Comparison of ENCODE assay signal across 23 cellular contexts in genomic region chr20:63156221-63156671, GRCh38. TPM values are rescaled to one million over a fixed set of nuclear protein-coding genes. Genes with fewer than 3 reads are reported as not detected.
DNase-seq lines count a peak whose midpoint lies in the region; ATAC-seq and TF ChIP-seq lines count a peak whose summit lies in the region.
"Had no signal": no experiment of that assay in that cellular context is flagged by ENCODE, and none has a peak within 500 bp of the region (broad histone marks: within the 10 kb centered on the region; RNA-seq: fewer than 3 reads in every experiment).

No MANE protein-coding gene starts in this region.

- no peak overlapping the region for H3K14ac ChIP-seq in neuronal stem cell (ENCODE audit: low read length)

- peak overlapping the region; percentile 55 for H3K4me3 ChIP-seq in BLaER1
- no peak overlapping the region for H3K4me3 ChIP-seq in PC-3 (ENCODE audit: low read length)
- H3K4me3 ChIP-seq in neuronal stem cell (ENCODE audit: low read length in 2 of 2) = no peak overlapping the region
- H3K4me3 ChIP-seq: A549, esophagus muscularis mucosa, hepatocyte, SK-N-MC, testis, uterus had no signal

- no peak overlapping the region for H3K23ac ChIP-seq in neuronal stem cell (ENCODE audit: low read depth, low read length, poor library complexity)

- H4K20me1 ChIP-seq in BLaER1 (no peaks in the 10 kb centered on the region), PC-3 (ENCODE audit: low read length) (no peaks in the 10 kb centered on the region)

- intact Hi-C loops in PC-3 (cut with micrococcal nuclease) = no loop called here

- H4K91ac ChIP-seq in neuronal stem cell (ENCODE audit: low read depth, low read length, poor library complexity) = no peak overlapping the region

- H2BK15ac ChIP-seq in neuronal stem cell (ENCODE audit: low read length) = no peak overlapping the region

- no TSS peak for BruUV-seq in PC-3 (replicated peaks; lab: Mats Ljungman, UMichigan)

- POLR2A ChIA-PET in PC-3 (lab: Charles Lee; ENCODE audit: unreplicated experiment) = no interaction called here

- peak overlapping the region; percentile 11 for H3K18ac ChIP-seq in neuronal stem cell (ENCODE audit: low read length)

- H3K9me3 ChIP-seq in BLaER1 (no peaks in the 10 kb centered on the region; the same call in 1 of the 2 replicates), PC-3 (ENCODE audit: low read length) (no peaks in the 10 kb centered on the region), neuronal stem cell (replicated peaks in 1 of 2; ENCODE audit: control insufficient read depth in 2 of 2, insufficient read depth in 1 of 2, low read depth in 1 of 2, low read length in 2 of 2) (peaks cover 0 to 3% of the 10 kb centered on the region in 2 donors)
- H3K9me3 ChIP-seq: A549, esophagus muscularis mucosa, testis, uterus had no signal

- H2BK12ac ChIP-seq in neuronal stem cell (ENCODE audit: low read length) = no peak overlapping the region

- no CpG with 5 or more reads among the region's 12 CpGs for WGBS in neuronal stem cell (ENCODE audit: extremely low coverage in 2 of 2, insufficient read length in 2 of 2, insufficient replicate concordance in 1 of 2), 2 donors

- H4K8ac ChIP-seq in neuronal stem cell (ENCODE audit: low read depth, low read length) = no peak overlapping the region

- H3K4me1 ChIP-seq in BLaER1 (peaks cover 90% of the 10 kb centered on the region), PC-3 (ENCODE audit: insufficient read depth, low read length) (no peaks in the 10 kb centered on the region), neuronal stem cell (ENCODE audit: control insufficient read depth in 2 of 2, insufficient read depth in 1 of 2, low read depth in 1 of 2, low read length in 2 of 2) (no peaks in the 10 kb centered on the region)
- H3K4me1 ChIP-seq: A549, testis, uterus had no signal

- peak overlapping the region; percentile 93 for H3K27ac ChIP-seq in BLaER1
- no peak overlapping the region for H3K27ac ChIP-seq in PC-3 (ENCODE audit: low read length)
- H3K27ac ChIP-seq in neuronal stem cell (replicated peaks; ENCODE audit: low read length) = no peak overlapping the region
- H3K27ac ChIP-seq: A549, esophagus muscularis mucosa, hepatocyte, KMS-11, SK-N-MC, testis, uterus had no signal

- H3K79me1 ChIP-seq in neuronal stem cell (ENCODE audit: low read depth, low read length) = no peaks in the 10 kb centered on the region

- H2BK120ac ChIP-seq in neuronal stem cell (ENCODE audit: low read depth, low read length) = no peak overlapping the region

- H3F3A ChIP-seq in PC-3 (ENCODE audit: low read length, unreplicated experiment) = no peaks in the 10 kb centered on the region

- no peak overlapping the region for H3K4ac ChIP-seq in neuronal stem cell (ENCODE audit: low read length)

- no peak for TF ChIP-seq CTCF in PC-3 (conservative IDR thresholded peaks at IDR 0.05; ENCODE audit: low read depth, low read length)

- peak overlapping the region; percentile 68 for H2AK5ac ChIP-seq in neuronal stem cell (ENCODE audit: low read depth, low read length)

- CTCF ChIA-PET in PC-3 (lab: Charles Lee) = no interaction called here

- H3K27me3 ChIP-seq in BLaER1 = no peaks in the 10 kb centered on the region
- peaks cover 50% of the 10 kb centered on the region for H3K27me3 ChIP-seq in PC-3 (ENCODE audit: low read length)
- H3K27me3 ChIP-seq in neuronal stem cell (ENCODE audit: control insufficient read depth in 3 of 3, insufficient read depth in 3 of 3, low read depth in 1 of 3, low read length in 3 of 3) = peaks cover 0 to 51% (median 0%) of the 10 kb centered on the region in 3 experiments
- H3K27me3 ChIP-seq: testis had no signal

- no peaks in the 10 kb centered on the region for H3K79me2 ChIP-seq in PC-3 (ENCODE audit: low read length)
- H3K79me2 ChIP-seq: hepatocyte had no signal

- H2AFZ ChIP-seq in PC-3 (ENCODE audit: low read length) (no peak overlapping the region), neuronal stem cell (ENCODE audit: low read length) (no peak overlapping the region)
- H2AFZ ChIP-seq: hepatocyte had no signal

- H3K9ac ChIP-seq in BLaER1 (peak overlapping the region; percentile 79), PC-3 (ENCODE audit: low read length) (no peak overlapping the region), neuronal stem cell (ENCODE audit: low read depth, low read length, poor library complexity) (peak overlapping the region; percentile 21)
- H3K9ac ChIP-seq: KMS-11 had no signal

- DNase-seq in NCI-H1092 treated with DMSO at 0.1 percent for 48 hours (lab: John Stamatoyannopoulos, UW) (peak; percentile 3), NCI-H1092 (lab: John Stamatoyannopoulos, UW) (no peak), PC-3 (no peak), neuronal stem cell (ENCODE audit: low spot score) (no peak), HCEC 1CT (no peak), GM19238 (ENCODE audit: insufficient read length, low spot score) (no peak)
- DNase-seq: activated CD4-positive, alpha-beta memory T cell treated with anti-CD3 and anti-CD28 coated beads, Interleukin-2, amount 10 ng/mL, durations not matched to agents 7 days and 5 days; activated effector memory CD4-positive, alpha-beta T cell treated with Interleukin-2 at 50 U/mL for 16 hours; foreskin melanocyte; left colon; NCI-H526; RPMI8226; stimulated activated naive CD4-positive, alpha-beta T cell treated with Interleukin-2 at 50 U/mL for 16 hours; testis; uterus had no signal

- H2BK5ac ChIP-seq in neuronal stem cell (ENCODE audit: low read length) = no peak overlapping the region

- no peaks in the 10 kb centered on the region for H3K9me2 ChIP-seq in PC-3 (replicated peaks; ENCODE audit: low read length)

- H3K4me2 ChIP-seq in BLaER1 (peak overlapping the region; percentile 96), PC-3 (ENCODE audit: low read length) (no peak overlapping the region), neuronal stem cell (ENCODE audit: insufficient read depth, low read length, poor library complexity, severe bottlenecking) (no peak overlapping the region)
- H3K4me2 ChIP-seq: A549, hepatocyte, KMS-11 had no signal

- H3K36me3 ChIP-seq in BLaER1 (no peaks in the 10 kb centered on the region), PC-3 (ENCODE audit: low read depth, low read length) (no peaks in the 10 kb centered on the region), neuronal stem cell (replicated peaks in 1 of 2; ENCODE audit: control insufficient read depth in 2 of 2, insufficient read depth in 2 of 2, low read length in 2 of 2) (no peaks in the 10 kb centered on the region)
- H3K36me3 ChIP-seq: esophagus muscularis mucosa, uterus had no signal

- ATAC-seq in PC-3 (peak; percentile 16; the same call in 1 of the 2 replicates), GM19324 (IDR thresholded peaks at IDR 0.05; ENCODE audit: low FRiP score, unreplicated experiment) (no peak)
- ATAC-seq: activated CD4-positive, CD25-positive, alpha-beta regulatory T cell treated with anti-CD3 and anti-CD28 coated beads, Interleukin-2, amount 50 U/mL, for 24 hours; left colon had no signal

RNA-seq across cellular contexts. Expression of gene YTHDF1, which starts 59.7 kb away (rescaled TPM):
- total RNA-seq in PC-3 (2014; rRNA removed) = 30.0 and 34.0 TPM in 2 replicates
- polyA plus RNA-seq in neuronal stem cell (2013, experiment 1 of 2) = 33.5 TPM
- 33.7 TPM for polyA plus RNA-seq in neuronal stem cell (2013, experiment 2 of 2)
